Comparison of ENCODE assay signal across 18 cellular contexts in the genomic region with DNA sequence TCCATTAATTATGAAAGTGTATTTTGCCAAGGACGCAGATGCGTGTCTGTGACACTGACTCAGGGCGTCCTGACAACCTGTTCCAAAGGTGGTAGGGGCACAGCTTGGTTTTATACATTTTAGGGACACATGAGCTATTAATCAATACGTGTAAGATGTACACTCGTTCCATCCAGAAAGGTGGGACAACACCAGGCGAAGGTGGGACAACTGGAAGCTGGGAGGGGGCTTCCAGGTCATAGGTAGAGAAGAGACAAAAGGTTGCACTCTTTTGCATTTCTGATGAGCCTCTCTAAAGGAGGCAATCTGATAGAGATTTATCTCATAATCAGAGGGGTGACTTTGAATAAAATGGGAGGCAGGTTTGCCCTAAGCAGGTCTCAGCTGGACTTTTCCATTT.
DNase-seq lines count a peak whose midpoint lies in the region; ATAC-seq and TF ChIP-seq lines count a peak whose summit lies in the region.
"Had no signal": no experiment of that assay in that cellular context is flagged by ENCODE, and none has a peak within 500 bp of the region (broad histone marks: within the 10 kb centered on the region; RNA-seq: fewer than 3 reads in every experiment).

No MANE protein-coding gene starts in this region.

- no peak for DNase-seq in activated CD8-positive, alpha-beta memory T cell treated with anti-CD3 and anti-CD28 coated beads, Interleukin-2, amount 10 ng/mL, durations not matched to agents 7 days and 5 days
- DNase-seq in activated CD8-positive, alpha-beta memory T cell treated with anti-CD3 and anti-CD28 coated beads for 24 hours: no peak
- DNase-seq in T-helper 17 cell (no peak), progenitor cell of endocrine pancreas (ENCODE audit: low spot score, unreplicated experiment) (no peak), ACHN (no peak)
- DNase-seq in effector memory CD8-positive, alpha-beta T cell: no peak
- DNase-seq in activated CD4-positive, alpha-beta T cell treated with anti-CD3 and anti-CD28 coated beads for 1 hour: no peak
- DNase-seq: BE2C; CD4-positive, alpha-beta T cell; DMS53; EL; NCI-H1105 treated with DMSO at 0.1 percent for 48 hours; NCI-H1694; NCI-H2081 treated with DMSO at 0.1 percent for 48 hours; NCI-H446 treated with DMSO at 0.1 percent for 48 hours; NCI-H69 had no signal

- H3K36me3 Mint-ChIP-seq in activated CD8-positive, alpha-beta memory T cell treated with anti-CD3 and anti-CD28 coated beads, Interleukin-2, amount 10 ng/mL, durations not matched to agents 7 days and 5 days: peaks cover 72% of the 10 kb centered on the region
- H3K36me3 Mint-ChIP-seq in T-helper 17 cell (ENCODE audit: low read depth) (peaks cover 6% of the 10 kb centered on the region), progenitor cell of endocrine pancreas (ENCODE audit: insufficient read depth) (peaks cover 82% of the 10 kb centered on the region)
- peaks cover 23% of the 10 kb centered on the region for H3K36me3 Mint-ChIP-seq in effector memory CD8-positive, alpha-beta T cell (ENCODE audit: insufficient read depth)

- peak overlapping the region; percentile 81 for H3K27ac Mint-ChIP-seq in activated CD8-positive, alpha-beta memory T cell treated with anti-CD3 and anti-CD28 coated beads, Interleukin-2, amount 10 ng/mL, durations not matched to agents 7 days and 5 days
- H3K27ac Mint-ChIP-seq in T-helper 17 cell (peak overlapping the region; percentile 37), progenitor cell of endocrine pancreas (peak overlapping the region; percentile 67)
- peak overlapping the region; percentile 94 for H3K27ac Mint-ChIP-seq in effector memory CD8-positive, alpha-beta T cell
- H3K27ac Mint-ChIP-seq: CD4-positive, alpha-beta T cell had no signal

- no peak for ATAC-seq in activated CD8-positive, alpha-beta memory T cell treated with anti-CD3 and anti-CD28 coated beads, Interleukin-2, amount 10 ng/mL, durations not matched to agents 7 days and 5 days
- no peak for ATAC-seq in T-helper 17 cell
- no peak for ATAC-seq in effector memory CD8-positive, alpha-beta T cell (replicated peaks)
- ATAC-seq: GM12878, Panc1 had no signal

- no peaks in the 10 kb centered on the region for H3K9me3 ChIP-seq in T-helper 17 cell (ENCODE audit: control insufficient read depth, low read length, poor library complexity, severe bottlenecking)

- peaks cover 25% of the 10 kb centered on the region for H3K4me1 Mint-ChIP-seq in activated CD8-positive, alpha-beta memory T cell treated with anti-CD3 and anti-CD28 coated beads, Interleukin-2, amount 10 ng/mL, durations not matched to agents 7 days and 5 days
- H3K4me1 Mint-ChIP-seq in T-helper 17 cell (peaks cover 14% of the 10 kb centered on the region), progenitor cell of endocrine pancreas (ENCODE audit: low read depth) (no peaks in the 10 kb centered on the region)
- peaks cover 11 to 18% of the 10 kb centered on the region in 2 donors for H3K4me1 Mint-ChIP-seq in effector memory CD8-positive, alpha-beta T cell (ENCODE audit: low read depth in 2 of 2)

- CTCF ChIA-PET in activated CD8-positive, alpha-beta memory T cell treated with anti-CD3 and anti-CD28 coated beads, Interleukin-2, amount 10 ng/mL, durations not matched to agents 7 days and 5 days (lab: Charles Lee): interaction anchor here (1.1 kb wide), 1 partner anchor 9 kb away, joined by 4 read pairs; no protein-coding TSS in a partner anchor

- H3K9me3 Mint-ChIP-seq in activated CD8-positive, alpha-beta memory T cell treated with anti-CD3 and anti-CD28 coated beads, Interleukin-2, amount 10 ng/mL, durations not matched to agents 7 days and 5 days (ENCODE audit: low read depth): peaks cover 10% of the 10 kb centered on the region
- H3K9me3 Mint-ChIP-seq in effector memory CD8-positive, alpha-beta T cell: peaks cover 0 to 2% of the 10 kb centered on the region in 2 donors
- H3K9me3 Mint-ChIP-seq in progenitor cell of endocrine pancreas (ENCODE audit: low read depth): peaks cover 58% of the 10 kb centered on the region

- no peaks in the 10 kb centered on the region for H3K27me3 Mint-ChIP-seq in activated CD8-positive, alpha-beta memory T cell treated with anti-CD3 and anti-CD28 coated beads, Interleukin-2, amount 10 ng/mL, durations not matched to agents 7 days and 5 days
- no peaks in the 10 kb centered on the region for H3K27me3 Mint-ChIP-seq in T-helper 17 cell
- H3K27me3 Mint-ChIP-seq in effector memory CD8-positive, alpha-beta T cell: no peaks in the 10 kb centered on the region
- H3K27me3 Mint-ChIP-seq in progenitor cell of endocrine pancreas: no peaks in the 10 kb centered on the region
- H3K27me3 Mint-ChIP-seq: CD4-positive, alpha-beta T cell had no signal

- in situ Hi-C loops in ACHN (cut with HindIII; ENCODE audit: low pct_ligation_motif_present, low pct_unique_long_range_greater_than_20kb, low sequenced_read_pairs): no loop called here

- TF ChIP-seq CTCF in progenitor cell of endocrine pancreas (IDR thresholded peaks at IDR 0.05; ENCODE audit: unreplicated experiment): no peak

- no peak overlapping the region for H3K4me3 Mint-ChIP-seq in activated CD8-positive, alpha-beta memory T cell treated with anti-CD3 and anti-CD28 coated beads, Interleukin-2, amount 10 ng/mL, durations not matched to agents 7 days and 5 days
- H3K4me3 Mint-ChIP-seq in T-helper 17 cell: peak overlapping the region; percentile 57
- H3K4me3 Mint-ChIP-seq in effector memory CD8-positive, alpha-beta T cell: peak overlapping the region; percentile 72 to 73
- H3K4me3 Mint-ChIP-seq in progenitor cell of endocrine pancreas (ENCODE audit: low read depth): no peak overlapping the region

Comparison
In these comparisons a context has a peak if more than half of its experiments do, and no peak if none do; other contexts are left out.
1. H3K27ac Mint-ChIP-seq: peak in every context shown above with its lines; median percentile 94 in effector memory CD8-positive, alpha-beta T cell; 81 in activated CD8-positive, alpha-beta memory T cell treated with anti-CD3 and anti-CD28 coated beads, Interleukin-2, amount 10 ng/mL, durations not matched to agents 7 days and 5 days; 67 in progenitor cell of endocrine pancreas; 37 in T-helper 17 cell.
2. H3K4me3 Mint-ChIP-seq: peak in T-helper 17 cell (single experiment) and effector memory CD8-positive, alpha-beta T cell (2 of 2); none in activated CD8-positive, alpha-beta memory T cell treated with anti-CD3 and anti-CD28 coated beads, Interleukin-2, amount 10 ng/mL, durations not matched to agents 7 days and 5 days (single experiment) and progenitor cell of endocrine pancreas (single experiment).